In genomic region chr12:30457621-30458289, GRCh38 we compare ENCODE assay signal across 8 cellular contexts.
A peak's percentile ranks its signal among the peaks of the same experiment; 100 is the strongest.
DNase-seq lines count a peak whose midpoint lies in the region; ATAC-seq, FAIRE-seq and TF ChIP-seq lines count a peak whose summit lies in the region.
"Had no signal": no experiment of that assay in that cellular context is flagged by ENCODE, and none has a peak within 500 bp of the region (broad histone marks: within the 10 kb centered on the region; RNA-seq: fewer than 3 reads in every experiment).

No MANE protein-coding gene starts in this region.

- WGBS in smooth muscle cell (ENCODE audit: low lambda C conversion rate) = 42% methylated on average over 3 of the region's 3 CpGs

- peak; percentile 96 for ATAC-seq in HCT116
- peak; percentile 92 for ATAC-seq in foreskin keratinocyte
- no peak for ATAC-seq in HG03432 (IDR thresholded peaks at IDR 0.05; ENCODE audit: unreplicated experiment)
- no peak for ATAC-seq in GM18519 (IDR thresholded peaks at IDR 0.05; ENCODE audit: low FRiP score, unreplicated experiment)
- ATAC-seq in HG02798 (IDR thresholded peaks at IDR 0.05; ENCODE audit: poor library complexity, unreplicated experiment) = no peak
- ATAC-seq: natural killer cell treated with Interleukin-12 subunit alpha and Interleukin-12 subunit beta and Interleukin-15 and Interleukin-18, amount 100 ng/mL, for 72 hours had no signal

- RAD21 ChIA-PET in HCT116 (lab: Charles Lee; ENCODE audit: low non-redundant PET in 1 of 2, low total read pairs in 2 of 2, uncharacterized antibody in 2 of 2, unreplicated experiment in 2 of 2) = no interaction called here

- H3K27me3 ChIP-seq in HCT116 (ENCODE audit: insufficient read depth, low read length) = no peaks in the 10 kb centered on the region
- H3K27me3 ChIP-seq in foreskin keratinocyte = no peaks in the 10 kb centered on the region
- no peaks in the 10 kb centered on the region for H3K27me3 ChIP-seq in smooth muscle cell (ENCODE audit: low read depth)

- H3K9me2 ChIP-seq in HCT116 (ENCODE audit: insufficient read depth) = no peaks in the 10 kb centered on the region

- DNase-seq in HCT116 (ENCODE audit: low read depth, low spot score) (peak; percentile 75), RCC 7860 (ENCODE audit: low spot score) (peak; percentile 22), foreskin keratinocyte (peak; percentile 61 to 81), smooth muscle cell (lab: John Stamatoyannopoulos, UW; ENCODE audit: unreplicated experiment) (no peak)

- no peak for TF ChIP-seq POLR2A in HCT116 (IDR thresholded peaks at IDR 0.05; ENCODE audit: borderline replicate concordance, extremely low read depth, insufficient read depth, insufficient read length)

- BruUV-seq in HCT116 (replicated peaks; lab: Mats Ljungman, UMichigan) = no TSS peak

- H3K79me2 ChIP-seq in HCT116 (ENCODE audit: insufficient read depth, low read length) (no peaks in the 10 kb centered on the region), smooth muscle cell (ENCODE audit: low read depth) (no peaks in the 10 kb centered on the region)

- no peaks in the 10 kb centered on the region for H3K36me3 ChIP-seq in HCT116 (ENCODE audit: control insufficient read depth in 1 of 2, insufficient read depth in 2 of 2, low read length in 2 of 2)
- no peaks in the 10 kb centered on the region for H3K36me3 ChIP-seq in smooth muscle cell (ENCODE audit: low read depth)

- H3K9me3 ChIP-seq in HCT116 (ENCODE audit: control insufficient read depth in 1 of 2, insufficient read depth in 1 of 2, low read depth in 1 of 2, low read length in 2 of 2) = no peaks in the 10 kb centered on the region
- H3K9me3 ChIP-seq in smooth muscle cell (replicated peaks; ENCODE audit: low read depth) = no peaks in the 10 kb centered on the region

- H3K27ac ChIP-seq in HCT116 (ENCODE audit: low read depth, low read length) (no peak overlapping the region), foreskin keratinocyte (no peak overlapping the region), smooth muscle cell (ENCODE audit: low read depth) (peak overlapping the region; percentile 79)

- H3F3A ChIP-seq in smooth muscle cell (ENCODE audit: low read depth) = no peaks in the 10 kb centered on the region

- POLR2A ChIA-PET in HCT116 (lab: Charles Lee) = no interaction called here

- H3K4me3 ChIP-seq in HCT116 (replicated peaks in 1 of 2; ENCODE audit: low read depth in 1 of 2, low read length in 2 of 2) (no peak overlapping the region), smooth muscle cell (no peak overlapping the region)

- H3K4me2 ChIP-seq in HCT116 (ENCODE audit: low read length) = peak overlapping the region; percentile 12; the same call in 1 of the 2 replicates
- H3K4me2 ChIP-seq in smooth muscle cell = peak overlapping the region; percentile 32

- TF ChIP-seq CTCF in HCT116 (IDR thresholded peaks at IDR 0.05 in 2 of 3, conservative IDR thresholded peaks at IDR 0.05 in 1 of 3; ENCODE audit: borderline replicate concordance in 1 of 3, insufficient read depth in 1 of 3, low read depth in 2 of 3, low read length in 2 of 3) (peak; percentile 48 to 64 (median 56); a peak in 5 of 6 replicates), foreskin keratinocyte (conservative IDR thresholded peaks at IDR 0.05) (peak; percentile 82), smooth muscle cell (IDR thresholded peaks at IDR 0.05; ENCODE audit: borderline replicate concordance, insufficient read depth, poor library complexity, severe bottlenecking) (peak; percentile 52)

- H3K4me1 ChIP-seq in HCT116 (ENCODE audit: control insufficient read depth in 1 of 2, insufficient read depth in 2 of 2, low read length in 2 of 2) (peaks cover 0 to 14% of the 10 kb centered on the region in 2 experiments; a peak in 3 of 4 replicates), foreskin keratinocyte (no peaks in the 10 kb centered on the region), smooth muscle cell (ENCODE audit: low read depth) (no peaks in the 10 kb centered on the region)

- FAIRE-seq in RCC 7860 (lab: Jason Lieb, UNC) = no peak

- H3K9ac ChIP-seq in HCT116 (ENCODE audit: low read length) (no peak overlapping the region), smooth muscle cell (ENCODE audit: low read depth) (no peak overlapping the region)

- H4K20me1 ChIP-seq in HCT116 (ENCODE audit: insufficient read depth) (no peaks in the 10 kb centered on the region), smooth muscle cell (ENCODE audit: low read depth) (no peaks in the 10 kb centered on the region)

- CTCF ChIA-PET in HCT116 (lab: Charles Lee) = interaction anchor here (0.7 to 3.0 kb wide), 11 partner anchors 9 to 938 kb away, joined by 3 to 18 read pairs (median 5); no protein-coding TSS in a partner anchor

- H2AFZ ChIP-seq in HCT116 (ENCODE audit: low read depth, low read length, poor library complexity, severe bottlenecking) (peak overlapping the region; percentile 24), smooth muscle cell (ENCODE audit: low read depth) (no peak overlapping the region)

- intact Hi-C loops in HCT116 (cut with micrococcal nuclease) = loop anchor here (5.0 kb wide), 1 partner anchor 300 kb away; no protein-coding TSS in a partner anchor

- peak; percentile 72 for TF ChIP-seq RAD21 in HCT116 (IDR thresholded peaks at IDR 0.05; ENCODE audit: low read depth)

TF ChIP-seq in HCT116, 20 proteins besides CTCF, POLR2A, EP300 and RAD21 (continues in another document):
- peak; percentile 77 for TF ChIP-seq JUND (IDR thresholded peaks at IDR 0.05)
- TF ChIP-seq ZNF274 (IDR thresholded peaks at IDR 0.05; ENCODE audit: low read depth, low read length) = no peak
- TF ChIP-seq TCF7L2 (IDR thresholded peaks at IDR 0.05; ENCODE audit: borderline replicate concordance, extremely low read depth, insufficient read depth, insufficient read length) = no peak
- peak; percentile 45 for TF ChIP-seq CEBPB (IDR thresholded peaks at IDR 0.05; ENCODE audit: low read depth)
- peak; percentile 23; the same call in 1 of the 2 replicates for TF ChIP-seq MAX (IDR thresholded peaks at IDR 0.05)
- no peak; the same call in 1 of the 2 replicates for TF ChIP-seq SIN3A (IDR thresholded peaks at IDR 0.05; ENCODE audit: low read depth)
- TF ChIP-seq ZFX (IDR thresholded peaks at IDR 0.05) = no peak
- TF ChIP-seq YY1 (IDR thresholded peaks at IDR 0.05; ENCODE audit: extremely low read depth, insufficient replicate concordance, low read depth, low read length) = peak; percentile 37
- TF ChIP-seq SP1 (IDR thresholded peaks at IDR 0.05; ENCODE audit: low read depth) = peak; percentile 32; the same call in 1 of the 2 replicates
- TF ChIP-seq SRF (IDR thresholded peaks at IDR 0.05; ENCODE audit: low read depth) = 0 out of 2 replicates have a peak, but pooled peaks have one; percentile 31
- no peak for TF ChIP-seq EZH2 (IDR thresholded peaks at IDR 0.05)
- TF ChIP-seq, protein P1, sequence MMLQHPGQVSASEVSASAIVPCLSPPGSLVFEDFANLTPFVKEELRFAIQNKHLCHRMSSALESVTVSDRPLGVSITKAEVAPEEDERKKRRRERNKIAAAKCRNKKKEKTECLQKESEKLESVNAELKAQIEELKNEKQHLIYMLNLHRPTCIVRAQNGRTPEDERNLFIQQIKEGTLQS (IDR thresholded peaks at IDR 0.05) = no peak
- TF ChIP-seq, protein P2, sequence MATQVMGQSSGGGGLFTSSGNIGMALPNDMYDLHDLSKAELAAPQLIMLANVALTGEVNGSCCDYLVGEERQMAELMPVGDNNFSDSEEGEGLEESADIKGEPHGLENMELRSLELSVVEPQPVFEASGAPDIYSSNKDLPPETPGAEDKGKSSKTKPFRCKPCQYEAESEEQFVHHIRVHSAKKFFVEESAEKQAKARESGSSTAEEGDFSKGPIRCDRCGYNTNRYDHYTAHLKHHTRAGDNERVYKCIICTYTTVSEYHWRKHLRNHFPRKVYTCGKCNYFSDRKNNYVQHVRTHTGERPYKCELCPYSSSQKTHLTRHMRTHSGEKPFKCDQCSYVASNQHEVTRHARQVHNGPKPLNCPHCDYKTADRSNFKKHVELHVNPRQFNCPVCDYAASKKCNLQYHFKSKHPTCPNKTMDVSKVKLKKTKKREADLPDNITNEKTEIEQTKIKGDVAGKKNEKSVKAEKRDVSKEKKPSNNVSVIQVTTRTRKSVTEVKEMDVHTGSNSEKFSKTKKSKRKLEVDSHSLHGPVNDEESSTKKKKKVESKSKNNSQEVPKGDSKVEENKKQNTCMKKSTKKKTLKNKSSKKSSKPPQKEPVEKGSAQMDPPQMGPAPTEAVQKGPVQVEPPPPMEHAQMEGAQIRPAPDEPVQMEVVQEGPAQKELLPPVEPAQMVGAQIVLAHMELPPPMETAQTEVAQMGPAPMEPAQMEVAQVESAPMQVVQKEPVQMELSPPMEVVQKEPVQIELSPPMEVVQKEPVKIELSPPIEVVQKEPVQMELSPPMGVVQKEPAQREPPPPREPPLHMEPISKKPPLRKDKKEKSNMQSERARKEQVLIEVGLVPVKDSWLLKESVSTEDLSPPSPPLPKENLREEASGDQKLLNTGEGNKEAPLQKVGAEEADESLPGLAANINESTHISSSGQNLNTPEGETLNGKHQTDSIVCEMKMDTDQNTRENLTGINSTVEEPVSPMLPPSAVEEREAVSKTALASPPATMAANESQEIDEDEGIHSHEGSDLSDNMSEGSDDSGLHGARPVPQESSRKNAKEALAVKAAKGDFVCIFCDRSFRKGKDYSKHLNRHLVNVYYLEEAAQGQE (IDR thresholded peaks at IDR 0.05; ENCODE audit: low read depth) = no peak
- peak; percentile 69 for TF ChIP-seq FOSL1 (IDR thresholded peaks at IDR 0.05; ENCODE audit: low read depth)
- no peak for TF ChIP-seq POLR2AphosphoS5 (IDR thresholded peaks at IDR 0.05; ENCODE audit: low read depth, low read length)
- TF ChIP-seq ZBTB33 (IDR thresholded peaks at IDR 0.05; ENCODE audit: extremely low read depth, insufficient replicate concordance, low read length) = no peak
- peak; percentile 35; the same call in 1 of the 2 replicates for TF ChIP-seq EGR1 (IDR thresholded peaks at IDR 0.05; ENCODE audit: low read depth)

Comparison
In these comparisons a context has a peak if more than half of its experiments do, and no peak if none do; other contexts are left out.
1. ATAC-seq: peak in HCT116 (single experiment) and foreskin keratinocyte (single experiment); none in HG03432 (single experiment), GM18519 (single experiment) and HG02798 (single experiment).
2. Peak in every context shown above with its lines, with median percentiles within 50 percentile points of each other: CTCF ChIP-seq.